ENCODE assay signal across 2 cellular contexts in genomic region chr7:100211342-100211780, GRCh38.
A peak's percentile ranks its signal among the peaks of the same experiment; 100 is the strongest.
TF ChIP-seq lines count a peak whose summit lies in the region.

No MANE protein-coding gene starts in this region.

TF ChIP-seq in GM12878, 131 proteins besides CTCF, POLR2A, EP300 and RAD21 (continues in another document):
- TF ChIP-seq POU2F2 (IDR thresholded peaks at IDR 0.05; ENCODE audit: borderline replicate concordance, low read depth, low read length) (no peak), POLR2AphosphoS2 (IDR thresholded peaks at IDR 0.05; ENCODE audit: low read depth, low read length) (no peak), USF2 (IDR thresholded peaks at IDR 0.05; ENCODE audit: borderline replicate concordance, low read depth, low read length) (no peak; the same call in 1 of the 2 replicates), SP1 (IDR thresholded peaks at IDR 0.05; ENCODE audit: low read depth, low read length) (peak; percentile 46), MEF2B (IDR thresholded peaks at IDR 0.05; ENCODE audit: partially characterized antibody, poor library complexity, severe bottlenecking) (peak; percentile 43), JUNB (IDR thresholded peaks at IDR 0.05) (no peak; the same call in 1 of the 2 replicates), CBFB (IDR thresholded peaks at IDR 0.05; ENCODE audit: low read depth) (peak; percentile 79), NR2C1 (IDR thresholded peaks at IDR 0.05) (no peak), EED (IDR thresholded peaks at IDR 0.05; ENCODE audit: low read depth) (peak; percentile 89), ATF7 (IDR thresholded peaks at IDR 0.05; ENCODE audit: low read depth) (no peak; the same call in 1 of the 2 replicates), MEF2A (IDR thresholded peaks at IDR 0.05; ENCODE audit: insufficient read depth, low read depth, low read length) (no peak), KDM1A (IDR thresholded peaks at IDR 0.05; ENCODE audit: borderline replicate concordance) (no peak), PBX3 (IDR thresholded peaks at IDR 0.05; ENCODE audit: insufficient replicate concordance, low read depth, low read length) (no peak), STAT3 (IDR thresholded peaks at IDR 0.05; ENCODE audit: low read depth, low read length) (no peak), CREM (IDR thresholded peaks at IDR 0.05; ENCODE audit: low read depth) (peak; percentile 49; the same call in 1 of the 2 replicates), ZBTB40 (IDR thresholded peaks at IDR 0.05; ENCODE audit: borderline replicate concordance) (no peak), ZNF24 (IDR thresholded peaks at IDR 0.05) (no peak), FOS (IDR thresholded peaks at IDR 0.05; ENCODE audit: borderline replicate concordance, extremely low read depth, insufficient read length) (no peak), NFXL1 (IDR thresholded peaks at IDR 0.05; ENCODE audit: borderline replicate concordance) (no peak), SKIL (IDR thresholded peaks at IDR 0.05; ENCODE audit: low read depth, poor library complexity, severe bottlenecking) (peak; percentile 74), RELA (IDR thresholded peaks at IDR 0.05; ENCODE audit: borderline replicate concordance, partially characterized antibody) (no peak), SMAD5 (IDR thresholded peaks at IDR 0.05; ENCODE audit: low read depth) (no peak), TCF7 (IDR thresholded peaks at IDR 0.05; ENCODE audit: borderline replicate concordance) (peak; percentile 61; the same call in 1 of the 2 replicates), FOXM1 (IDR thresholded peaks at IDR 0.05; ENCODE audit: low read depth, low read length) (peak; percentile 86; the same call in 1 of the 2 replicates), STAT1 (conservative IDR thresholded peaks at IDR 0.05) (no peak), CREB1 (IDR thresholded peaks at IDR 0.05; ENCODE audit: low read depth) (peak; percentile 70; the same call in 1 of the 2 replicates), TCF12 (IDR thresholded peaks at IDR 0.05; ENCODE audit: low read depth, low read length) (no peak), ZZZ3 (IDR thresholded peaks at IDR 0.05; ENCODE audit: control insufficient read depth, insufficient read length, low read depth) (no peak)

TF ChIP-seq in SK-N-SH, 30 proteins besides CTCF, POLR2A, EP300 and RAD21:
- no peak for TF ChIP-seq TAF1 (IDR thresholded peaks at IDR 0.05; ENCODE audit: borderline replicate concordance, low read depth, low read length)
- TF ChIP-seq NRF1 (IDR thresholded peaks at IDR 0.05; ENCODE audit: low read depth, low read length), result no peak
- no peak for TF ChIP-seq FOXJ3 (CRISPR knock-in tag; IDR thresholded peaks at IDR 0.05)
